Comparison of ENCODE assay signal across 8 cellular contexts in genomic region chr4:4386736-4387392, GRCh38. TPM values are rescaled to one million over a fixed set of nuclear protein-coding genes. Genes with fewer than 3 reads are reported as not detected.
DNase-seq lines count a peak whose midpoint lies in the region; ATAC-seq and TF ChIP-seq lines count a peak whose summit lies in the region.

TSS of gene NSG1 (plus strand) at chr4:4387102. CDS start at chr4:4387630, 528 bp downstream.

- no peak for ATAC-seq in HG03095 (IDR thresholded peaks at IDR 0.05; ENCODE audit: unreplicated experiment)

- H3K4me1 ChIP-seq in Peyer's patch = peaks cover 0 to 32% (median 6%) of the 10 kb centered on the region in 4 donors

- H3K27me3 ChIP-seq in Peyer's patch = peaks cover 0 to 28% of the 10 kb centered on the region in 2 donors

- no peak for TF ChIP-seq CTCF in Peyer's patch (IDR thresholded peaks at IDR 0.05)

- TF ChIP-seq POLR2A in Peyer's patch (IDR thresholded peaks at IDR 0.05) = no peak

- DNase-seq in Peyer's patch (peak in 1 of 3 donors; percentile 47), astrocyte of the hippocampus (ENCODE audit: low read depth, low spot score) (peak; percentile 76), iPS-NIHi7 (ENCODE audit: extremely low spot score) (peak; percentile 48), NCI-H187 treated with DMSO at 0.1 percent for 48 hours (lab: John Stamatoyannopoulos, UW) (no peak), GOT3 (lab: John Stamatoyannopoulos, UW) (no peak)
- DNase-seq in stimulated activated CD4-positive, alpha-beta T cell treated with anti-CD3 and anti-CD28 coated beads, Interleukin-2, amount 100 ng/mL, for 4 hours (ENCODE audit: low read depth) = peak; percentile 14

- H3K36me3 ChIP-seq in Peyer's patch = no peaks in the 10 kb centered on the region

- no peak within 1 kb of the TSS for H3K27ac ChIP-seq in Peyer's patch

- H3K9me3 ChIP-seq in Peyer's patch = no peaks in the 10 kb centered on the region

- H3K4me3 ChIP-seq in GM08714 (ENCODE audit: low read length) (peak within 1 kb of the TSS; percentile 35; the same call in 1 of the 2 replicates), Peyer's patch (peak within 1 kb of the TSS; percentile 21 to 52 (median 45))

RNA-seq across cellular contexts. Expression of gene NSG1, which starts in this region (rescaled TPM):
- total RNA-seq in Peyer's patch = 10 to 100 TPM in 1 of 4 donors, 1 to 10 TPM in 3; 2.0 to 13.2 (median 3.7) TPM

Comparison
In these comparisons a context has a peak if more than half of its experiments do, and no peak if none do; other contexts are left out.
1. DNase-seq: peak in astrocyte of the hippocampus (single experiment), iPS-NIHi7 (single experiment) and stimulated activated CD4-positive, alpha-beta T cell treated with anti-CD3 and anti-CD28 coated beads, Interleukin-2, amount 100 ng/mL, for 4 hours (single experiment); none in NCI-H187 treated with DMSO at 0.1 percent for 48 hours (single experiment) and GOT3 (single experiment).